ENCODE assay signal across 29 cellular contexts in genomic region chr4:113576947-113577678, GRCh38.
DNase-seq lines count a peak whose midpoint lies in the region; ATAC-seq, FAIRE-seq and TF ChIP-seq lines count a peak whose summit lies in the region.
"Had no signal": no experiment of that assay in that cellular context is flagged by ENCODE, and none has a peak within 500 bp of the region (broad histone marks: within the 10 kb centered on the region; RNA-seq: fewer than 3 reads in every experiment).

No MANE protein-coding gene starts in this region.

- no peak overlapping the region for H3K4me3 Mint-ChIP-seq in activated T-cell treated with anti-CD3 and anti-CD28 coated beads, Interleukin-2, amount 50 U/mL, for 24 hours
- H3K4me3 Mint-ChIP-seq in astrocyte (ENCODE audit: unreplicated experiment) = no peak overlapping the region
- peak overlapping the region in 4 of 8 donors; percentile 17 to 39 (median 30) for H3K4me3 Mint-ChIP-seq in CD4-positive, alpha-beta memory T cell
- H3K4me3 Mint-ChIP-seq: CD14-positive monocyte, neural crest cell, T-cell had no signal

- H3K9me3 ChIP-seq in Karpas-422 (ENCODE audit: low read length) (no peaks in the 10 kb centered on the region), astrocyte (ENCODE audit: insufficient read depth, low read depth, low read length) (no peaks in the 10 kb centered on the region), parathyroid adenoma (ENCODE audit: control insufficient read depth, low read length) (no peaks in the 10 kb centered on the region)
- no peaks in the 10 kb centered on the region for H3K9me3 ChIP-seq in CD4-positive, alpha-beta memory T cell (ENCODE audit: control insufficient read depth in 1 of 2, low read length in 2 of 2)
- H3K9me3 ChIP-seq: MG63, psoas muscle, thyroid gland had no signal

- no peaks in the 10 kb centered on the region for H4K20me1 ChIP-seq in Karpas-422 (ENCODE audit: insufficient read depth, low read depth, low read length)
- H4K20me1 ChIP-seq in astrocyte (ENCODE audit: insufficient read depth, low read length) = peaks cover 20% of the 10 kb centered on the region

- H3K4me1 Mint-ChIP-seq in activated T-cell treated with anti-CD3 and anti-CD28 coated beads, Interleukin-2, amount 50 U/mL, for 24 hours (ENCODE audit: low read depth) = peaks cover 74% of the 10 kb centered on the region
- H3K4me1 Mint-ChIP-seq in astrocyte (ENCODE audit: low read depth, unreplicated experiment) = peaks cover 64% of the 10 kb centered on the region
- peaks cover 45 to 74% (median 61%) of the 10 kb centered on the region in 4 donors for H3K4me1 Mint-ChIP-seq in CD4-positive, alpha-beta memory T cell
- H3K4me1 Mint-ChIP-seq: neural crest cell had no signal

- peaks cover 62% of the 10 kb centered on the region for H3K36me3 Mint-ChIP-seq in activated T-cell treated with anti-CD3 and anti-CD28 coated beads, Interleukin-2, amount 50 U/mL, for 24 hours (ENCODE audit: low read depth)
- H3K36me3 Mint-ChIP-seq in astrocyte (ENCODE audit: low read depth, unreplicated experiment) = peaks cover 10% of the 10 kb centered on the region
- H3K36me3 Mint-ChIP-seq in CD4-positive, alpha-beta memory T cell = peaks cover 6 to 29% of the 10 kb centered on the region in 2 donors
- H3K36me3 Mint-ChIP-seq: CD14-positive monocyte had no signal

- no peaks in the 10 kb centered on the region for H3K27me3 ChIP-seq in Karpas-422 (ENCODE audit: low read length)
- no peaks in the 10 kb centered on the region for H3K27me3 ChIP-seq in astrocyte (ENCODE audit: insufficient read depth, low read length)
- no peaks in the 10 kb centered on the region for H3K27me3 ChIP-seq in parathyroid adenoma (ENCODE audit: control insufficient read depth, insufficient read depth, low read length)
- no peaks in the 10 kb centered on the region for H3K27me3 ChIP-seq in CD4-positive, alpha-beta memory T cell (ENCODE audit: insufficient read depth, low read length)
- H3K27me3 ChIP-seq: brain microvascular endothelial cell, MG63, thyroid gland had no signal

- peaks cover 83% of the 10 kb centered on the region for H3K4me1 ChIP-seq in Karpas-422 (ENCODE audit: low read length)
- peaks cover 17% of the 10 kb centered on the region for H3K4me1 ChIP-seq in astrocyte (ENCODE audit: insufficient read depth, low read length)
- no peaks in the 10 kb centered on the region for H3K4me1 ChIP-seq in parathyroid adenoma
- peaks cover 37% of the 10 kb centered on the region for H3K4me1 ChIP-seq in CD4-positive, alpha-beta memory T cell (ENCODE audit: insufficient read depth, low read length)

- H3K79me2 ChIP-seq in Karpas-422 (ENCODE audit: low read length) (peaks cover 93% of the 10 kb centered on the region), astrocyte (ENCODE audit: insufficient read depth, low read length) (peaks cover 6% of the 10 kb centered on the region), parathyroid adenoma (no peaks in the 10 kb centered on the region)

- peak; percentile 20 for FAIRE-seq in astrocyte (lab: Jason Lieb, UNC)
- FAIRE-seq: endometrium had no signal

- H3K9ac ChIP-seq in Karpas-422 (ENCODE audit: low read length) (peak overlapping the region; percentile 9; the same call in 1 of the 2 replicates), astrocyte (ENCODE audit: low read length) (no peak overlapping the region), parathyroid adenoma (no peak overlapping the region)

- H3K4me2 ChIP-seq in Karpas-422 (ENCODE audit: low read depth, low read length, poor library complexity, severe bottlenecking) (peak overlapping the region; percentile 43), astrocyte (ENCODE audit: low read length) (no peak overlapping the region), parathyroid adenoma (ENCODE audit: low read length) (peak overlapping the region; percentile 9)

- H3K27ac ChIP-seq in Karpas-422 (ENCODE audit: low read length) (peak overlapping the region; percentile 75), astrocyte (ENCODE audit: low read depth, low read length) (no peak overlapping the region), parathyroid adenoma (no peak overlapping the region)
- H3K27ac ChIP-seq in CD4-positive, alpha-beta memory T cell (ENCODE audit: low read depth, low read length) = no peak overlapping the region
- H3K27ac ChIP-seq: brain microvascular endothelial cell, coronary artery, HL-60, psoas muscle, thyroid gland, VCaP had no signal

- TF ChIP-seq CTCF in astrocyte (IDR thresholded peaks at IDR 0.05; ENCODE audit: insufficient read depth, low read depth, low read length) (no peak), parathyroid adenoma (IDR thresholded peaks at IDR 0.05) (no peak)

- intact Hi-C loops in CD4-positive, alpha-beta memory T cell (cut with micrococcal nuclease) = no loop called here

- CTCF ChIA-PET in CD4-positive, alpha-beta memory T cell (lab: Charles Lee; ENCODE audit: partially characterized antibody) = interaction anchor here (1.2 to 1.5 kb wide), 6 partner anchors 9 to 182 kb away, joined by 3 read pairs; no protein-coding TSS in a partner anchor

- DNase-seq in activated T-cell treated with anti-CD3 and anti-CD28 coated beads, Interleukin-2, amount 50 U/mL, for 24 hours = no peak
- no peak for DNase-seq in activated T-cell treated with anti-CD3 and anti-CD28 coated beads, Interleukin-2, amount 50 U/mL, for 48 hours
- DNase-seq in Karpas-422 = no peak
- peak; percentile 13 for DNase-seq in astrocyte (ENCODE audit: low read depth)
- DNase-seq in cerebellar nuclear complex (lab: John Stamatoyannopoulos, UW) = no peak
- no peak for DNase-seq in CD4-positive, alpha-beta memory T cell
- DNase-seq: activated CD4-positive, alpha-beta T cell treated with anti-CD3 and anti-CD28 coated beads, Interleukin-2, amount 50 U/mL, for 48 hours; activated naive CD4-positive, alpha-beta T cell treated with anti-CD3 and anti-CD28 coated beads, Interleukin-2, amount 50 U/mL, for 16 hours; brain microvascular endothelial cell; DMS79 treated with DMSO at 0.1 percent for 48 hours; head of caudate nucleus; MG63; NCI-H1436 treated with DMSO at 0.1 percent for 48 hours; NCI-H526 treated with DMSO at 0.1 percent for 48 hours; psoas muscle; stimulated activated CD4-positive, alpha-beta T cell treated with anti-CD3 and anti-CD28 coated beads, Interleukin-2, amount 100 ng/mL, for 48 hours; stimulated activated naive CD8-positive, alpha-beta T cell treated with anti-CD3 and anti-CD28 coated beads, Interleukin-15, Interleukin-2, amounts not matched to agents 100 U/mL and 50 U/mL, for 24 hours; T-cell; thyroid gland had no signal

- H3K9me2 ChIP-seq in Karpas-422 (replicated peaks; ENCODE audit: insufficient read depth, low read length) = no peaks in the 10 kb centered on the region

- peaks cover 11% of the 10 kb centered on the region for H3K9me3 Mint-ChIP-seq in activated T-cell treated with anti-CD3 and anti-CD28 coated beads, Interleukin-2, amount 50 U/mL, for 24 hours
- H3K9me3 Mint-ChIP-seq in astrocyte (ENCODE audit: unreplicated experiment) = no peaks in the 10 kb centered on the region
- peaks cover 0 to 6% (median 0%) of the 10 kb centered on the region in 8 donors for H3K9me3 Mint-ChIP-seq in CD4-positive, alpha-beta memory T cell

- peak overlapping the region; percentile 33 for H3K27ac Mint-ChIP-seq in activated T-cell treated with anti-CD3 and anti-CD28 coated beads, Interleukin-2, amount 50 U/mL, for 24 hours
- H3K27ac Mint-ChIP-seq in astrocyte (ENCODE audit: unreplicated experiment) = peak overlapping the region; percentile 67
- peak overlapping the region in 1 of 7 donors; percentile 31 for H3K27ac Mint-ChIP-seq in CD4-positive, alpha-beta memory T cell
- H3K27ac Mint-ChIP-seq: CD14-positive monocyte had no signal

- POLR2A ChIA-PET in CD4-positive, alpha-beta memory T cell (lab: Charles Lee; ENCODE audit: partially characterized antibody) = no interaction called here

- H2AFZ ChIP-seq in Karpas-422 (ENCODE audit: low read length) (no peak overlapping the region), astrocyte (ENCODE audit: low read depth, low read length) (no peak overlapping the region), parathyroid adenoma (no peak overlapping the region)

- ATAC-seq in HG03097 (IDR thresholded peaks at IDR 0.05; ENCODE audit: low FRiP score, unreplicated experiment) = no peak
- ATAC-seq: psoas muscle; Right ventricle myocardium inferior; stimulated activated naive CD8-positive, alpha-beta T cell treated with anti-CD3 and anti-CD28 coated beads, Interleukin-15, Interleukin-2, amounts not matched to agents 100 U/mL and 50 U/mL, for 24 hours; T-cell had no signal

- H3K4me3 ChIP-seq in Karpas-422 (ENCODE audit: low read length) (no peak overlapping the region), astrocyte (ENCODE audit: insufficient read depth, low read depth, low read length) (no peak overlapping the region), parathyroid adenoma (ENCODE audit: low read depth, low read length) (no peak overlapping the region)
- no peak overlapping the region for H3K4me3 ChIP-seq in CD4-positive, alpha-beta memory T cell (ENCODE audit: low read length in 2 of 2)
- H3K4me3 ChIP-seq: coronary artery, MG63, psoas muscle, skin epidermis, thyroid gland had no signal

- no peaks in the 10 kb centered on the region for H3K27me3 Mint-ChIP-seq in activated T-cell treated with anti-CD3 and anti-CD28 coated beads, Interleukin-2, amount 50 U/mL, for 24 hours
- no peaks in the 10 kb centered on the region for H3K27me3 Mint-ChIP-seq in astrocyte (ENCODE audit: low read depth, unreplicated experiment)
- H3K27me3 Mint-ChIP-seq in CD4-positive, alpha-beta memory T cell = no peaks in the 10 kb centered on the region
- H3K27me3 Mint-ChIP-seq: T-cell had no signal

- H3K36me3 ChIP-seq in Karpas-422 (ENCODE audit: insufficient read depth, low read length) (peaks cover 9% of the 10 kb centered on the region; the same call in 1 of the 2 replicates), astrocyte (ENCODE audit: insufficient read depth, low read length) (no peaks in the 10 kb centered on the region), parathyroid adenoma (ENCODE audit: control insufficient read depth, insufficient read depth, low read length) (no peaks in the 10 kb centered on the region)
- no peaks in the 10 kb centered on the region for H3K36me3 ChIP-seq in CD4-positive, alpha-beta memory T cell (ENCODE audit: insufficient read depth, low read length)
- H3K36me3 ChIP-seq: brain microvascular endothelial cell, MG63, thyroid gland had no signal
